ENCODE assay signal across 9 cellular contexts in genomic region chr3:113514265-113514769, GRCh38. TPM values are rescaled to one million over a fixed set of nuclear protein-coding genes. Genes with fewer than 3 reads are reported as not detected.
DNase-seq lines count a peak whose midpoint lies in the region; ATAC-seq and TF ChIP-seq lines count a peak whose summit lies in the region.
"Had no signal": no experiment of that assay in that cellular context is flagged by ENCODE, and none has a peak within 500 bp of the region (broad histone marks: within the 10 kb centered on the region; RNA-seq: fewer than 3 reads in every experiment).

No MANE protein-coding gene starts in this region.

- no peaks in the 10 kb centered on the region for H3K36me3 ChIP-seq in mucosa of descending colon (ENCODE audit: low read depth)

- peaks cover 12% of the 10 kb centered on the region for H3K27me3 Mint-ChIP-seq in activated naive CD8-positive, alpha-beta T cell treated with anti-CD3 and anti-CD28 coated beads for 36 hours

- peaks cover 4% of the 10 kb centered on the region for H3K9me3 Mint-ChIP-seq in activated naive CD8-positive, alpha-beta T cell treated with anti-CD3 and anti-CD28 coated beads for 36 hours
- H3K9me3 Mint-ChIP-seq: naive B cell had no signal

- intact Hi-C loops in mucosa of descending colon (cut with DNase I, micrococcal nuclease): no loop called here

- H3K4me3 ChIP-seq in cardiac fibroblast (replicated peaks in 1 of 2; ENCODE audit: low read depth in 2 of 2, low read length in 2 of 2): peak overlapping the region; percentile 85 to 88
- peak overlapping the region; percentile 56 for H3K4me3 ChIP-seq in mucosa of descending colon

- H3K9me3 ChIP-seq in mucosa of descending colon: no peaks in the 10 kb centered on the region

- H3K4me3 Mint-ChIP-seq in activated naive CD8-positive, alpha-beta T cell treated with anti-CD3 and anti-CD28 coated beads for 36 hours: no peak overlapping the region
- H3K4me3 Mint-ChIP-seq: naive B cell had no signal

- peaks cover 14% of the 10 kb centered on the region for H3K36me3 Mint-ChIP-seq in activated naive CD8-positive, alpha-beta T cell treated with anti-CD3 and anti-CD28 coated beads for 36 hours
- H3K36me3 Mint-ChIP-seq: naive B cell had no signal

- TF ChIP-seq CTCF in cardiac fibroblast (IDR thresholded peaks at IDR 0.05; ENCODE audit: low read depth, low read length) (no peak), mucosa of descending colon (IDR thresholded peaks at IDR 0.05) (no peak)

- H3K4me1 ChIP-seq in mucosa of descending colon (ENCODE audit: low read depth): peaks cover 9% of the 10 kb centered on the region

- DNase-seq in ELR (ENCODE audit: low read depth): peak; percentile 30
- DNase-seq in cardiac fibroblast (ENCODE audit: low read depth in 2 of 2): peak in 1 of 2 donors; percentile 5
- DNase-seq in mucosa of descending colon: no peak
- DNase-seq in activated T-cell treated with anti-CD3 and anti-CD28 coated beads, Interleukin-2, amount 50 U/mL, for 48 hours: no peak
- no peak for DNase-seq in activated naive CD8-positive, alpha-beta T cell treated with anti-CD3 and anti-CD28 coated beads for 36 hours
- no peak for DNase-seq in SHP77 treated with DMSO at 0.1 percent for 48 hours (lab: John Stamatoyannopoulos, UW)
- DNase-seq in GM03348 (ENCODE audit: low spot score): no peak

- H3K4me1 Mint-ChIP-seq in activated naive CD8-positive, alpha-beta T cell treated with anti-CD3 and anti-CD28 coated beads for 36 hours: peaks cover 19% of the 10 kb centered on the region

- no peak overlapping the region for H3K27ac Mint-ChIP-seq in activated naive CD8-positive, alpha-beta T cell treated with anti-CD3 and anti-CD28 coated beads for 36 hours
- H3K27ac Mint-ChIP-seq: naive B cell had no signal

- peak; percentile 2 for ATAC-seq in HG03442 (IDR thresholded peaks at IDR 0.05; ENCODE audit: unreplicated experiment)
- peak; percentile 7 for ATAC-seq in mucosa of descending colon

RNA-seq across cellular contexts. Expression of gene SPICE1, which starts 0.6 kb away (rescaled TPM):
- 10 to 100 TPM; 18.7 to 29.6 (median 27.5) TPM for total RNA-seq in mucosa of descending colon
- 10 to 100 TPM; 21.4 to 26.9 TPM for total RNA-seq in activated naive CD8-positive, alpha-beta T cell treated with anti-CD3 and anti-CD28 coated beads for 36 hours

RNA-seq across cellular contexts. Expression of gene SIDT1, which starts 18.0 kb away (rescaled TPM):
- 10 to 100 TPM; 22.4 to 61.2 (median 37.0) TPM for total RNA-seq in mucosa of descending colon
- total RNA-seq in activated naive CD8-positive, alpha-beta T cell treated with anti-CD3 and anti-CD28 coated beads for 36 hours: 10 to 100 TPM; 18.0 to 19.9 TPM
